ENCODE assay signal across 8 cellular contexts in genomic region chr10:7818295-7819125, GRCh38. TPM values are rescaled to one million over a fixed set of nuclear protein-coding genes. Genes with fewer than 3 reads are reported as not detected.
DNase-seq lines count a peak whose midpoint lies in the region; ATAC-seq lines count a peak whose summit lies in the region.

A gene with protein sequence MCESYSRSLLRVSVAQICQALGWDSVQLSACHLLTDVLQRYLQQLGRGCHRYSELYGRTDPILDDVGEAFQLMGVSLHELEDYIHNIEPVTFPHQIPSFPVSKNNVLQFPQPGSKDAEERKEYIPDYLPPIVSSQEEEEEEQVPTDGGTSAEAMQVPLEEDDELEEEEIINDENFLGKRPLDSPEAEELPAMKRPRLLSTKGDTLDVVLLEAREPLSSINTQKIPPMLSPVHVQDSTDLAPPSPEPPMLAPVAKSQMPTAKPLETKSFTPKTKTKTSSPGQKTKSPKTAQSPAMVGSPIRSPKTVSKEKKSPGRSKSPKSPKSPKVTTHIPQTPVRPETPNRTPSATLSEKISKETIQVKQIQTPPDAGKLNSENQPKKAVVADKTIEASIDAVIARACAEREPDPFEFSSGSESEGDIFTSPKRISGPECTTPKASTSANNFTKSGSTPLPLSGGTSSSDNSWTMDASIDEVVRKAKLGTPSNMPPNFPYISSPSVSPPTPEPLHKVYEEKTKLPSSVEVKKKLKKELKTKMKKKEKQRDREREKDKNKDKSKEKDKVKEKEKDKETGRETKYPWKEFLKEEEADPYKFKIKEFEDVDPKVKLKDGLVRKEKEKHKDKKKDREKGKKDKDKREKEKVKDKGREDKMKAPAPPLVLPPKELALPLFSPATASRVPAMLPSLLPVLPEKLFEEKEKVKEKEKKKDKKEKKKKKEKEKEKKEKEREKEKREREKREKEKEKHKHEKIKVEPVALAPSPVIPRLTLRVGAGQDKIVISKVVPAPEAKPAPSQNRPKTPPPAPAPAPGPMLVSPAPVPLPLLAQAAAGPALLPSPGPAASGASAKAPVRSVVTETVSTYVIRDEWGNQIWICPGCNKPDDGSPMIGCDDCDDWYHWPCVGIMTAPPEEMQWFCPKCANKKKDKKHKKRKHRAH (plus strand): TSS chr10:7818505. CDS start chr10:7818710, 205 bp downstream.

- DNase-seq in AML-193 (lab: John Stamatoyannopoulos, UW) (peak; percentile 76 to 83), NCI-H345 treated with DMSO at 0.1 percent for 48 hours (lab: John Stamatoyannopoulos, UW; ENCODE audit: unreplicated experiment) (peak; percentile 49), cerebellum (ENCODE audit: low spot score) (peak; percentile 93), kidney glomerular epithelial cell (lab: John Stamatoyannopoulos, UW) (peak; percentile 88)
- peak; percentile 86 to 89 for DNase-seq in activated CD4-positive, alpha-beta T cell treated with anti-CD3 and anti-CD28 coated beads for 24 hours (ENCODE audit: low read depth in 2 of 2)
- DNase-seq in stimulated activated CD4-positive, alpha-beta T cell treated with anti-CD3 and anti-CD28 coated beads, Interleukin-15, amount 100 ng/mL, for 24 hours, result peak; percentile 95

- ATAC-seq in GM19035 (IDR thresholded peaks at IDR 0.05; ENCODE audit: unreplicated experiment) (peak; percentile 87), HG03280 (IDR thresholded peaks at IDR 0.05; ENCODE audit: unreplicated experiment) (peak; percentile 89)

RNA-seq across cellular contexts. Expression of the gene that starts here (rescaled TPM):
- total RNA-seq in cerebellum, result 3.2 TPM

Comparison
In these comparisons a context has a peak if more than half of its experiments do, and no peak if none do; other contexts are left out.
1. Peak in every context shown above with its lines: DNase-seq and ATAC-seq.